25 cellular contexts compared by ENCODE assay signal in genomic region chr4:133045288-133045687, GRCh38.
"Had no signal": no experiment of that assay in that cellular context is flagged by ENCODE, and none has a peak within 500 bp of the region (broad histone marks: within the 10 kb centered on the region; RNA-seq: fewer than 3 reads in every experiment).

No MANE protein-coding gene starts in this region.

- H2AFZ ChIP-seq: hepatocyte had no signal

- H3K27me3 ChIP-seq: colonic mucosa, dorsolateral prefrontal cortex, esophagus muscularis mucosa, esophagus squamous epithelium, foreskin keratinocyte, gastrocnemius medialis, gastroesophageal sphincter, heart left ventricle, heart right ventricle, hepatocyte had no signal

- ATAC-seq: effector memory CD8-positive, alpha-beta T cell; esophagus mucosa; foreskin keratinocyte; gastrocnemius medialis; heart left ventricle; heart right ventricle had no signal

- H3K9me3 ChIP-seq: colonic mucosa, esophagus muscularis mucosa, esophagus squamous epithelium, gastrocnemius medialis, gastroesophageal sphincter had no signal

- DNase-seq: colonic mucosa; cortex of kidney; dermis blood vessel endothelial cell; dorsolateral prefrontal cortex; effector CD4-positive, alpha-beta T cell; effector CD8-positive, alpha-beta T cell; effector memory CD4-positive, alpha-beta T cell; effector memory CD8-positive, alpha-beta T cell; endodermal cell; erythroblast; esophagus squamous epithelium; foreskin fibroblast; foreskin keratinocyte; foreskin melanocyte; gastrocnemius medialis; glutamatergic neuron; head of caudate nucleus; heart left ventricle; heart right ventricle had no signal

- H3K4me3 ChIP-seq: colonic mucosa, coronary artery, dorsolateral prefrontal cortex, esophagus muscularis mucosa, esophagus squamous epithelium, gastrocnemius medialis, gastroesophageal sphincter, heart left ventricle, heart right ventricle, hepatocyte had no signal

- H3K4me2 ChIP-seq: hepatocyte had no signal

- H3K79me2 ChIP-seq: hepatocyte had no signal

- H3K4me1 ChIP-seq: colonic mucosa, esophagus muscularis mucosa, esophagus squamous epithelium, foreskin keratinocyte, gastrocnemius medialis, gastroesophageal sphincter, heart left ventricle, heart right ventricle had no signal

- H3K27ac ChIP-seq: colonic mucosa, coronary artery, dorsolateral prefrontal cortex, epithelial cell of prostate, esophagus muscularis mucosa, esophagus squamous epithelium, foreskin keratinocyte, gastrocnemius medialis, gastroesophageal sphincter, heart left ventricle, heart right ventricle, hepatocyte had no signal

- H3K36me3 ChIP-seq: colonic mucosa, esophagus muscularis mucosa, esophagus squamous epithelium, gastrocnemius medialis, gastroesophageal sphincter, heart left ventricle, heart right ventricle had no signal
